25 cellular contexts compared by ENCODE assay signal in genomic region chr16:7026639-7027038, GRCh38.
A peak's percentile ranks its signal among the peaks of the same experiment; 100 is the strongest.
DNase-seq lines count a peak whose midpoint lies in the region; ATAC-seq and TF ChIP-seq lines count a peak whose summit lies in the region.
"Had no signal": no experiment of that assay in that cellular context is flagged by ENCODE, and none has a peak within 500 bp of the region (broad histone marks: within the 10 kb centered on the region; RNA-seq: fewer than 3 reads in every experiment).

No MANE protein-coding gene starts in this region.

- peaks cover 15% of the 10 kb centered on the region for H3F3A ChIP-seq in neural progenitor cell (ENCODE audit: low read depth)

- H3K4me1 Mint-ChIP-seq in endothelial cell (ENCODE audit: unreplicated experiment) (no peaks in the 10 kb centered on the region), neural progenitor cell (peaks cover 26% of the 10 kb centered on the region)
- H3K4me1 Mint-ChIP-seq in stimulated activated effector memory CD8-positive, alpha-beta T cell treated with anti-CD3 and anti-CD28 coated beads, Interleukin-12 subunit alpha, Interleukin-12 subunit beta, amount 100 ng/mL, for 72 hours = no peaks in the 10 kb centered on the region
- H3K4me1 Mint-ChIP-seq: CD14-positive monocyte; CD4-positive, alpha-beta memory T cell; CD4-positive, CD25-positive, alpha-beta regulatory T cell; CD8-positive, alpha-beta memory T cell had no signal

- H3K27me3 Mint-ChIP-seq in endothelial cell (ENCODE audit: unreplicated experiment) (peaks cover 5% of the 10 kb centered on the region), neural progenitor cell (ENCODE audit: insufficient read depth, low read depth) (peaks cover 2% of the 10 kb centered on the region)
- H3K27me3 Mint-ChIP-seq: CD4-positive, alpha-beta memory T cell; CD4-positive, CD25-positive, alpha-beta regulatory T cell; CD8-positive, alpha-beta memory T cell had no signal

- H3K4me3 Mint-ChIP-seq in endothelial cell (ENCODE audit: unreplicated experiment) (peak overlapping the region; percentile 56), neural progenitor cell (peak overlapping the region; percentile 34)
- H3K4me3 Mint-ChIP-seq in stimulated activated effector memory CD8-positive, alpha-beta T cell treated with anti-CD3 and anti-CD28 coated beads, Interleukin-12 subunit alpha, Interleukin-12 subunit beta, amount 100 ng/mL, for 72 hours = no peak overlapping the region
- H3K4me3 Mint-ChIP-seq: CD14-positive monocyte; CD4-positive, alpha-beta memory T cell; CD4-positive, CD25-positive, alpha-beta regulatory T cell; CD8-positive, alpha-beta memory T cell had no signal

- H3K36me3 Mint-ChIP-seq in endothelial cell (ENCODE audit: low read depth, unreplicated experiment) (peaks cover 11% of the 10 kb centered on the region), neural progenitor cell (no peaks in the 10 kb centered on the region)
- H3K36me3 Mint-ChIP-seq in stimulated activated effector memory CD8-positive, alpha-beta T cell treated with anti-CD3 and anti-CD28 coated beads, Interleukin-12 subunit alpha, Interleukin-12 subunit beta, amount 100 ng/mL, for 72 hours = no peaks in the 10 kb centered on the region
- H3K36me3 Mint-ChIP-seq: CD14-positive monocyte; CD4-positive, alpha-beta memory T cell; CD4-positive, CD25-positive, alpha-beta regulatory T cell; CD8-positive, alpha-beta memory T cell had no signal

- no peak for ATAC-seq in stimulated activated effector memory CD8-positive, alpha-beta T cell treated with anti-CD3 and anti-CD28 coated beads, Interleukin-12 subunit alpha, Interleukin-12 subunit beta, amount 100 ng/mL, for 72 hours
- no peak for ATAC-seq in GM19467 (IDR thresholded peaks at IDR 0.05; ENCODE audit: unreplicated experiment)

- no peaks in the 10 kb centered on the region for H3K79me2 ChIP-seq in neural progenitor cell (ENCODE audit: low read depth)

- H3K27me3 ChIP-seq in neural progenitor cell = no peaks in the 10 kb centered on the region
- H3K27me3 ChIP-seq: BE2C, BLaER1 had no signal

- H3K36me3 ChIP-seq in neural progenitor cell = no peaks in the 10 kb centered on the region
- H3K36me3 ChIP-seq: BE2C, BLaER1 had no signal

- H3K27ac ChIP-seq in neural progenitor cell = no peak overlapping the region
- H3K27ac ChIP-seq: 22Rv1, BLaER1 had no signal

- H3K4me3 ChIP-seq in neural progenitor cell = no peak overlapping the region
- H3K4me3 ChIP-seq: BLaER1 had no signal

- H3K27ac Mint-ChIP-seq in endothelial cell (ENCODE audit: unreplicated experiment) (no peak overlapping the region), neural progenitor cell (no peak overlapping the region)
- no peak overlapping the region for H3K27ac Mint-ChIP-seq in stimulated activated effector memory CD8-positive, alpha-beta T cell treated with anti-CD3 and anti-CD28 coated beads, Interleukin-12 subunit alpha, Interleukin-12 subunit beta, amount 100 ng/mL, for 72 hours
- H3K27ac Mint-ChIP-seq: CD4-positive, alpha-beta memory T cell; CD4-positive, CD25-positive, alpha-beta regulatory T cell had no signal

- H3K4me1 ChIP-seq in neural progenitor cell = peaks cover 25% of the 10 kb centered on the region
- H3K4me1 ChIP-seq: BE2C, BLaER1 had no signal

- H3K9me3 ChIP-seq in neural progenitor cell (ENCODE audit: low read depth) = no peaks in the 10 kb centered on the region
- H3K9me3 ChIP-seq: BE2C, BLaER1 had no signal

- H3K9me3 Mint-ChIP-seq in endothelial cell (ENCODE audit: unreplicated experiment) = peaks cover 17% of the 10 kb centered on the region
- peaks cover 5% of the 10 kb centered on the region for H3K9me3 Mint-ChIP-seq in neural progenitor cell
- peaks cover 18% of the 10 kb centered on the region for H3K9me3 Mint-ChIP-seq in stimulated activated effector memory CD8-positive, alpha-beta T cell treated with anti-CD3 and anti-CD28 coated beads, Interleukin-12 subunit alpha, Interleukin-12 subunit beta, amount 100 ng/mL, for 72 hours

- TF ChIP-seq CTCF in endothelial cell (IDR thresholded peaks at IDR 0.05; ENCODE audit: unreplicated experiment) = no peak
- no peak for TF ChIP-seq CTCF in neural progenitor cell (IDR thresholded peaks at IDR 0.05)

- DNase-seq in ELF-1 (ENCODE audit: low read depth, low spot score) (peak; percentile 12), ecto neural progenitor cell (ENCODE audit: low spot score) (peak; percentile 50), endothelial cell (ENCODE audit: low spot score) (no peak), neural progenitor cell (ENCODE audit: low spot score) (peak; percentile 41), NCI-H128 (lab: John Stamatoyannopoulos, UW; ENCODE audit: unreplicated experiment) (no peak), NCI-H510A treated with DMSO at 0.1 percent for 48 hours (lab: John Stamatoyannopoulos, UW) (no peak)
- DNase-seq in stimulated activated effector memory CD8-positive, alpha-beta T cell treated with anti-CD3 and anti-CD28 coated beads, Interleukin-12 subunit alpha, Interleukin-12 subunit beta, amount 100 ng/mL, for 72 hours (ENCODE audit: low spot score in 2 of 2) = no peak
- DNase-seq: ACHN; BE2C; C1 segment of cervical spinal cord; CD4-positive, alpha-beta memory T cell; CD4-positive, CD25-positive, alpha-beta regulatory T cell; CD8-positive, alpha-beta memory T cell; COR-L47; DMS 273 treated with DMSO at 0.1 percent for 48 hours; DMS153; DMS53; DMS79; DND-41; EL; GF-D8 had no signal

- no peak overlapping the region for H2AFZ ChIP-seq in neural progenitor cell (replicated peaks)

- H3K9ac ChIP-seq in neural progenitor cell = no peak overlapping the region
- H3K9ac ChIP-seq: BLaER1 had no signal

- H3K4me2 ChIP-seq in neural progenitor cell = peak overlapping the region; percentile 48
- H3K4me2 ChIP-seq: BLaER1 had no signal

- H4K20me1 ChIP-seq in neural progenitor cell (ENCODE audit: low read depth) = no peaks in the 10 kb centered on the region
- H4K20me1 ChIP-seq: BLaER1 had no signal

Comparison
In these comparisons a context has a peak if more than half of its experiments do, and no peak if none do; other contexts are left out.
1. DNase-seq: peak in ELF-1 (single experiment), ecto neural progenitor cell (single experiment) and neural progenitor cell (single experiment); none in endothelial cell (single experiment), stimulated activated effector memory CD8-positive, alpha-beta T cell treated with anti-CD3 and anti-CD28 coated beads, Interleukin-12 subunit alpha, Interleukin-12 subunit beta, amount 100 ng/mL, for 72 hours (0 of 2), NCI-H128 (single experiment) and NCI-H510A treated with DMSO at 0.1 percent for 48 hours (single experiment).